ENCODE assay signal across 1 cellular context in the genomic region with DNA sequence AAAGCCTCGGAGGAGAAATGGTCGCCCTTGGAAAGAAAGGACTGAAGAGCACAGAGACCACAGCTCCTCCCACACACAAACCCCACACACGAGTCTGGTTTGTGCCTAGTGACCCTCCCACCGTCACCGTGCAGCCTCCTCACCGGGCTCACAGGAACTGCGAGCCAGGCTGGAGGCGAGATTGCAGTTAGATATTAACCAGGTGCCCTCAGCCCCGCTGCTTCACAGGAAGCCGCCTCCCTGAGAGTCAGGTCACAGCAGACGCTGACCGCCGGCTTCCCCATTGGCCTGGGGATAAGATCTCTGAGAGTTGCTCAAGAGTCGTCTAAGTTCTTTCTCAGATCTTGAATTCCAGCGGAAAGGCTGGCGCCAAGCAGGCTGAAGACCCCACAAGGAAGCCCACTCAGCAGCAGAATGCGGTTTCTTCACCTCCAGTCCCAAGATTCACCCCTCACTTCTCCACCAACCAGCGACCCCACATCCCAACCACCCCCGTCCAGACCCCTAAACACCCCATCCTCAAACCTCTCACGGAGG.
A peak's percentile ranks its signal among the peaks of the same experiment; 100 is the strongest.
TF ChIP-seq lines count a peak whose summit lies in the region.

No MANE protein-coding gene starts in this region.

TF ChIP-seq in SK-N-SH, 30 proteins besides CTCF, POLR2A, EP300 and RAD21:
- TF ChIP-seq TEAD4 (IDR thresholded peaks at IDR 0.05; ENCODE audit: borderline replicate concordance, insufficient read depth) (no peak), MAX (IDR thresholded peaks at IDR 0.05; ENCODE audit: low read depth) (no peak), FOXM1 (IDR thresholded peaks at IDR 0.05; ENCODE audit: low read depth) (no peak), USF1 (IDR thresholded peaks at IDR 0.05; ENCODE audit: borderline replicate concordance, low read depth) (no peak), NRF1 (IDR thresholded peaks at IDR 0.05; ENCODE audit: low read depth, low read length) (no peak), SIN3A (IDR thresholded peaks at IDR 0.05; ENCODE audit: borderline replicate concordance, low read depth, low read length) (no peak), POLR2AphosphoS5 (IDR thresholded peaks at IDR 0.05; ENCODE audit: low read depth, low read length) (0 out of 2 replicates have a peak, but pooled peaks have one; percentile 17), MXI1 (IDR thresholded peaks at IDR 0.05; ENCODE audit: low read depth, low read length) (peak; percentile 56), YY1 (IDR thresholded peaks at IDR 0.05; ENCODE audit: low read depth) (no peak), EZH2phosphoT487 (IDR thresholded peaks at IDR 0.05; ENCODE audit: borderline replicate concordance, low read depth) (no peak), JUND (IDR thresholded peaks at IDR 0.05) (no peak), TAF1 (IDR thresholded peaks at IDR 0.05; ENCODE audit: borderline replicate concordance, low read depth, low read length) (peak; percentile 41; the same call in 1 of the 2 replicates), ELF1 (IDR thresholded peaks at IDR 0.05) (no peak), FOSL2 (IDR thresholded peaks at IDR 0.05; ENCODE audit: borderline replicate concordance, low read depth) (no peak), FOXJ3 (CRISPR knock-in tag; IDR thresholded peaks at IDR 0.05) (no peak), TCF12 (IDR thresholded peaks at IDR 0.05) (peak; percentile 40; the same call in 1 of the 2 replicates), RFX5 (IDR thresholded peaks at IDR 0.05; ENCODE audit: low read length) (no peak), REST (IDR thresholded peaks at IDR 0.05; ENCODE audit: low read depth, low read length) (no peak), USF2 (IDR thresholded peaks at IDR 0.05; ENCODE audit: borderline replicate concordance, low read depth, low read length) (no peak), CHD2 (IDR thresholded peaks at IDR 0.05; ENCODE audit: low read length, partially characterized antibody) (no peak), SMC3 (IDR thresholded peaks at IDR 0.05; ENCODE audit: low read depth, low read length) (no peak), GATA2 (CRISPR knock-in tag; IDR thresholded peaks at IDR 0.05) (peak; percentile 64), PBX3 (IDR thresholded peaks at IDR 0.05) (no peak), IRF3 (IDR thresholded peaks at IDR 0.05; ENCODE audit: low read depth, low read length) (no peak), RXRA (IDR thresholded peaks at IDR 0.05; ENCODE audit: borderline replicate concordance, low read depth) (no peak), MEF2A (IDR thresholded peaks at IDR 0.05; ENCODE audit: borderline replicate concordance, low read depth) (no peak), NFIC (IDR thresholded peaks at IDR 0.05; ENCODE audit: borderline replicate concordance) (no peak), GABPA (IDR thresholded peaks at IDR 0.05; ENCODE audit: low read depth) (no peak), RCOR1 (IDR thresholded peaks at IDR 0.05; ENCODE audit: low read length) (no peak)
- TF ChIP-seq, protein P1, sequence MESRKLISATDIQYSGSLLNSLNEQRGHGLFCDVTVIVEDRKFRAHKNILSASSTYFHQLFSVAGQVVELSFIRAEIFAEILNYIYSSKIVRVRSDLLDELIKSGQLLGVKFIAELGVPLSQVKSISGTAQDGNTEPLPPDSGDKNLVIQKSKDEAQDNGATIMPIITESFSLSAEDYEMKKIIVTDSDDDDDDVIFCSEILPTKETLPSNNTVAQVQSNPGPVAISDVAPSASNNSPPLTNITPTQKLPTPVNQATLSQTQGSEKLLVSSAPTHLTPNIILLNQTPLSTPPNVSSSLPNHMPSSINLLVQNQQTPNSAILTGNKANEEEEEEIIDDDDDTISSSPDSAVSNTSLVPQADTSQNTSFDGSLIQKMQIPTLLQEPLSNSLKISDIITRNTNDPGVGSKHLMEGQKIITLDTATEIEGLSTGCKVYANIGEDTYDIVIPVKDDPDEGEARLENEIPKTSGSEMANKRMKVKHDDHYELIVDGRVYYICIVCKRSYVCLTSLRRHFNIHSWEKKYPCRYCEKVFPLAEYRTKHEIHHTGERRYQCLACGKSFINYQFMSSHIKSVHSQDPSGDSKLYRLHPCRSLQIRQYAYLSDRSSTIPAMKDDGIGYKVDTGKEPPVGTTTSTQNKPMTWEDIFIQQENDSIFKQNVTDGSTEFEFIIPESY (IDR thresholded peaks at IDR 0.05; ENCODE audit: borderline replicate concordance, low read depth): no peak
TF ChIP-seq in SK-N-SH: peak in this region for 5.
